1 cellular context compared by ENCODE assay signal in genomic region chr3:133853925-133854227, GRCh38.
TF ChIP-seq lines count a peak whose summit lies in the region.

No MANE protein-coding gene starts in this region.

TF ChIP-seq in K562, 482 proteins besides CTCF, POLR2A, EP300 and RAD21:
- TF ChIP-seq TAF15 (IDR thresholded peaks at IDR 0.05; ENCODE audit: low read depth, low read length) (no peak), ZNF239 (CRISPR knock-in tag; IDR thresholded peaks at IDR 0.05) (peak; percentile 91)
